In genomic region chr9:5832543-5833529, GRCh38 we compare ENCODE assay signal across 1 cellular context.
TF ChIP-seq lines count a peak whose summit lies in the region.

ERMP1 (minus strand) TSS chr9:5833117; CDS start chr9:5833027, 90 bp downstream.

TF ChIP-seq in A549, 52 proteins besides CTCF, POLR2A, EP300 and RAD21 (continued from another document):
- TF ChIP-seq BCL3 (IDR thresholded peaks at IDR 0.05) (peak; percentile 65; the same call in 1 of the 3 replicates), RFX5 (IDR thresholded peaks at IDR 0.05) (0 out of 2 replicates have a peak, but pooled peaks have one; percentile 54), SMC3 (IDR thresholded peaks at IDR 0.05) (peak; percentile 70), CHD2 (IDR thresholded peaks at IDR 0.05; ENCODE audit: low read length, partially characterized antibody) (no peak), MAZ (IDR thresholded peaks at IDR 0.05; ENCODE audit: borderline replicate concordance, low read depth, low read length) (no peak)
